25 cellular contexts compared by ENCODE assay signal in genomic region chr7:128115821-128116723, GRCh38.
A peak's percentile ranks its signal among the peaks of the same experiment; 100 is the strongest.
DNase-seq lines count a peak whose midpoint lies in the region; ATAC-seq, FAIRE-seq and TF ChIP-seq lines count a peak whose summit lies in the region.
"Had no signal": no experiment of that assay in that cellular context is flagged by ENCODE, and none has a peak within 500 bp of the region (broad histone marks: within the 10 kb centered on the region; RNA-seq: fewer than 3 reads in every experiment).

No MANE protein-coding gene starts in this region.

- H2AFZ ChIP-seq in HepG2 (ENCODE audit: low read length) (no peak overlapping the region), K562 (ENCODE audit: low read depth, low read length) (no peak overlapping the region), neuronal stem cell (ENCODE audit: low read length) (no peak overlapping the region)
- H2AFZ ChIP-seq: hepatocyte, neural progenitor cell had no signal

- in situ Hi-C loops in HepG2 (cut with HindIII; ENCODE audit: extremely low pct_ligation_motif_present, low pct_unique_long_range_greater_than_20kb): no loop called here
- in situ Hi-C loops in K562 (cut with MboI): no loop called here

- no peak for TF ChIP-seq EP300 in HepG2 (IDR thresholded peaks at IDR 0.05; ENCODE audit: low read depth in 2 of 2, low read length in 2 of 2)
- no peak for TF ChIP-seq EP300 in HepG2 (CRISPR knock-in tag; IDR thresholded peaks at IDR 0.05; ENCODE audit: borderline replicate concordance)
- no peak for TF ChIP-seq EP300 in K562 (IDR thresholded peaks at IDR 0.05; ENCODE audit: low read length)

- H2BK120ac ChIP-seq in neuronal stem cell (ENCODE audit: low read depth, low read length): no peak overlapping the region

- TF ChIP-seq POLR2A in HepG2 (IDR thresholded peaks at IDR 0.05; ENCODE audit: insufficient read depth in 1 of 2, low read depth in 2 of 2, low read length in 2 of 2) (no peak), right lobe of liver (IDR thresholded peaks at IDR 0.05) (no peak), K562 (conservative IDR thresholded peaks at IDR 0.05) (no peak)

- no peaks in the 10 kb centered on the region for H3K9me1 ChIP-seq in K562 (ENCODE audit: control insufficient read depth, insufficient read depth, low read length)

- intact Hi-C loops in HepG2 (cut with micrococcal nuclease; ENCODE audit: unreplicated experiment): no loop called here
- intact Hi-C loops in right lobe of liver (cut with DNase I): no loop called here
- intact Hi-C loops in K562 (cut with micrococcal nuclease): no loop called here

- H4K8ac ChIP-seq in neuronal stem cell (ENCODE audit: low read depth, low read length): no peak overlapping the region

- FAIRE-seq in HepG2 (lab: Jason Lieb, UNC) (no peak), K562 (lab: Jason Lieb, UNC) (no peak)
- FAIRE-seq: D721Med, H54, kidney, RCC 7860, small intestine had no signal

- H2BK15ac ChIP-seq in neuronal stem cell (ENCODE audit: low read length): peak overlapping the region; percentile 16

- no peak for TF ChIP-seq CTCF in HepG2 (CRISPR knock-in tag; IDR thresholded peaks at IDR 0.05)
- no peak for TF ChIP-seq CTCF in right lobe of liver (IDR thresholded peaks at IDR 0.05)
- TF ChIP-seq CTCF in K562 (IDR thresholded peaks at IDR 0.05 in 2 of 3, conservative IDR thresholded peaks at IDR 0.05 in 1 of 3; ENCODE audit: insufficient read depth in 2 of 3, low read depth in 1 of 3, low read length in 3 of 3): no peak
- TF ChIP-seq CTCF in GM10248 (IDR thresholded peaks at IDR 0.05; ENCODE audit: control extremely low read depth, extremely low read depth, low read depth, missing control alignments): no peak

- CTCF ChIA-PET in HepG2 (lab: Yijun Ruan, JAX; ENCODE audit: low intra/inter-chr PET ratio, low total read pairs): no interaction called here
- CTCF ChIA-PET in K562 (lab: Yijun Ruan, JAX; ENCODE audit: low intra/inter-chr PET ratio): no interaction called here
- CTCF ChIA-PET in GM10248 (lab: Yijun Ruan, JAX): interaction anchor here (1.0 to 1.5 kb wide), 5 partner anchors 8 to 417 kb away, joined by 3 to 7 read pairs (median 3); no protein-coding TSS in a partner anchor

- H3K14ac ChIP-seq in neuronal stem cell (ENCODE audit: low read length): no peak overlapping the region

- H3K9ac ChIP-seq in HepG2 (ENCODE audit: insufficient read depth, low read depth, low read length): no peak overlapping the region
- H3K9ac ChIP-seq in K562 (ENCODE audit: insufficient read depth in 1 of 2, low read depth in 2 of 2, low read length in 2 of 2): peak overlapping the region in 1 of 2 experiments; percentile 24; a peak in 1 of 4 replicates
- no peak overlapping the region for H3K9ac ChIP-seq in neuronal stem cell (ENCODE audit: low read depth, low read length, poor library complexity)
- H3K9ac ChIP-seq: neural progenitor cell had no signal

- peak overlapping the region; percentile 82 for H2AK5ac ChIP-seq in neuronal stem cell (ENCODE audit: low read depth, low read length)

- H3K23ac ChIP-seq in neuronal stem cell (ENCODE audit: low read depth, low read length, poor library complexity): no peak overlapping the region

- ATAC-seq in HepG2 (no peak), right lobe of liver (no peak), K562 (no peak), GM19463 (IDR thresholded peaks at IDR 0.05; ENCODE audit: unreplicated experiment) (no peak)
- ATAC-seq: T-cell had no signal

- H3K27me3 ChIP-seq in HepG2 (ENCODE audit: control insufficient read depth in 1 of 2, insufficient read depth in 2 of 2, low read length in 2 of 2): peaks cover 7 to 75% of the 10 kb centered on the region in 2 experiments
- H3K27me3 ChIP-seq in right lobe of liver: no peaks in the 10 kb centered on the region
- peaks cover 67 to 94% of the 10 kb centered on the region in 2 experiments; a peak in 4 of 5 replicates for H3K27me3 ChIP-seq in K562 (ENCODE audit: control insufficient read depth in 2 of 2, insufficient read depth in 2 of 2, low read length in 2 of 2)
- peaks cover 0 to 13% (median 0%) of the 10 kb centered on the region in 3 experiments for H3K27me3 ChIP-seq in neuronal stem cell (ENCODE audit: control insufficient read depth in 3 of 3, insufficient read depth in 3 of 3, low read depth in 1 of 3, low read length in 3 of 3)
- H3K27me3 ChIP-seq: adrenal gland, breast epithelium, hepatocyte, neural progenitor cell, SJCRH30 had no signal

- H3K27ac ChIP-seq in HepG2 (ENCODE audit: extremely low read length, insufficient read depth, low read length) (no peak overlapping the region), right lobe of liver (no peak overlapping the region), K562 (ENCODE audit: extremely low read depth, low read depth, low read length) (no peak overlapping the region), neuronal stem cell (replicated peaks; ENCODE audit: low read length) (no peak overlapping the region)
- H3K27ac ChIP-seq: adrenal gland, breast epithelium, hepatocyte, neural progenitor cell, SJCRH30 had no signal

- H3K79me2 ChIP-seq in HepG2 (ENCODE audit: insufficient read depth, low read length) (no peaks in the 10 kb centered on the region), K562 (ENCODE audit: control insufficient read depth, insufficient read depth, low read length) (no peaks in the 10 kb centered on the region)
- H3K79me2 ChIP-seq: hepatocyte had no signal

- no peak overlapping the region for H3K4me2 ChIP-seq in HepG2 (ENCODE audit: low read depth, low read length)
- no peak overlapping the region for H3K4me2 ChIP-seq in K562 (ENCODE audit: insufficient read depth, low read length)
- H3K4me2 ChIP-seq in neuronal stem cell (ENCODE audit: insufficient read depth, low read length, poor library complexity, severe bottlenecking): no peak overlapping the region
- H3K4me2 ChIP-seq: hepatocyte, neural progenitor cell had no signal

- peak overlapping the region; percentile 64 for H2BK12ac ChIP-seq in neuronal stem cell (ENCODE audit: low read length)

- 72% methylated on average over 12 of the region's 16 CpGs for WGBS in HepG2 (ENCODE audit: low lambda C conversion rate)
- 83% methylated on average over 5 of the region's 16 CpGs for WGBS in right lobe of liver (ENCODE audit: insufficient coverage, low coverage, low lambda C conversion rate, missing lambda C conversion rate)
- WGBS in K562 (ENCODE audit: insufficient coverage, low coverage, missing lambda C conversion rate): 6% methylated on average over 16 of the region's 16 CpGs
- WGBS in neuronal stem cell (ENCODE audit: extremely low coverage in 2 of 2, insufficient read length in 2 of 2, insufficient replicate concordance in 1 of 2), 2 donors: no CpG with 5 or more reads among the region's 16 CpGs

- BruUV-seq in HepG2 (replicated peaks; lab: Mats Ljungman, UMichigan) (no TSS peak), K562 (replicated peaks; lab: Mats Ljungman, UMichigan) (no TSS peak)

- TF ChIP-seq RAD21 in HepG2 (CRISPR knock-in tag; IDR thresholded peaks at IDR 0.05): no peak
- TF ChIP-seq RAD21 in K562 (CRISPR knock-in tag; conservative IDR thresholded peaks at IDR 0.05 in 1 of 2, IDR thresholded peaks at IDR 0.05 in 1 of 2): no peak

- H3K18ac ChIP-seq in neuronal stem cell (ENCODE audit: low read length): peak overlapping the region; percentile 78

- POLR2A ChIA-PET in HepG2 (lab: Yijun Ruan, JAX) (no interaction called here), K562 (lab: Yijun Ruan, JAX) (interaction anchor here (0.6 to 1.7 kb wide), 5 partner anchors 10 to 1318 kb away, joined by 3 to 13 read pairs (median 3); partner anchors contain the start of gene STRIP2), GM10248 (lab: Yijun Ruan, JAX) (interaction anchor here (0.9 kb wide), 1 partner anchor 13 kb away, joined by 3 read pairs; no protein-coding TSS in a partner anchor)

- DNase-seq in HepG2 (ENCODE audit: low spot score) (no peak), right lobe of liver (no peak), K562 (ENCODE audit: extremely low read depth in 1 of 4, low spot score in 3 of 4) (no peak), neuronal stem cell (ENCODE audit: low spot score) (no peak), GM10248 (ENCODE audit: extremely low spot score) (no peak), MV-4-11 (lab: John Stamatoyannopoulos, UW) (no peak)
- no peak for DNase-seq in effector CD8-positive, alpha-beta T cell (lab: John Stamatoyannopoulos, UW)
- DNase-seq: activated CD4-positive, alpha-beta T cell treated with anti-CD3 and anti-CD28 coated beads for 48 hours; C1 segment of cervical spinal cord; kidney; NCI-H1417; NCI-H446 treated with DMSO at 0.1 percent for 48 hours; small intestine; stimulated activated CD4-positive, alpha-beta T cell treated with anti-CD3 and anti-CD28 coated beads, Interleukin-4, amount 100 ng/mL, for 24 hours; T-cell had no signal

- H3K36me3 ChIP-seq in HepG2 (replicated peaks in 1 of 2; ENCODE audit: control insufficient read depth in 1 of 2, insufficient read depth in 2 of 2, low read length in 2 of 2) (no peaks in the 10 kb centered on the region), right lobe of liver (no peaks in the 10 kb centered on the region), K562 (ENCODE audit: control insufficient read depth, insufficient read depth, low read length) (no peaks in the 10 kb centered on the region), neuronal stem cell (replicated peaks in 1 of 2; ENCODE audit: control insufficient read depth in 2 of 2, insufficient read depth in 2 of 2, low read length in 2 of 2) (no peaks in the 10 kb centered on the region)
- H3K36me3 ChIP-seq: adrenal gland, breast epithelium, neural progenitor cell, SJCRH30 had no signal

- H3K9me3 ChIP-seq in HepG2 (ENCODE audit: low read length): no peaks in the 10 kb centered on the region
- no peaks in the 10 kb centered on the region for H3K9me3 ChIP-seq in right lobe of liver
- no peaks in the 10 kb centered on the region for H3K9me3 ChIP-seq in K562 (replicated peaks; ENCODE audit: control insufficient read depth, insufficient read depth, low read depth, low read length)
- H3K9me3 ChIP-seq in neuronal stem cell (replicated peaks in 1 of 2; ENCODE audit: control insufficient read depth in 2 of 2, insufficient read depth in 1 of 2, low read depth in 1 of 2, low read length in 2 of 2): no peaks in the 10 kb centered on the region
- H3K9me3 ChIP-seq: adrenal gland, breast epithelium, SJCRH30 had no signal

- H3K4ac ChIP-seq in neuronal stem cell (ENCODE audit: low read length): no peak overlapping the region

- H4K91ac ChIP-seq in neuronal stem cell (ENCODE audit: low read depth, low read length, poor library complexity): no peak overlapping the region

- H2BK5ac ChIP-seq in neuronal stem cell (ENCODE audit: low read length): no peak overlapping the region

- H3K4me3 ChIP-seq in HepG2 (replicated peaks in 1 of 3; ENCODE audit: insufficient read depth in 1 of 3, low read depth in 2 of 3, low read length in 3 of 3): no peak overlapping the region
- no peak overlapping the region for H3K4me3 ChIP-seq in right lobe of liver
- no peak overlapping the region for H3K4me3 ChIP-seq in K562
- H3K4me3 ChIP-seq in neuronal stem cell (ENCODE audit: low read length in 2 of 2): no peak overlapping the region
- H3K4me3 ChIP-seq: adrenal gland, breast epithelium, hepatocyte, lung, neural progenitor cell, SJCRH30 had no signal

- H3K4me1 ChIP-seq in HepG2 (ENCODE audit: insufficient read depth, low read length): peaks cover 10% of the 10 kb centered on the region
- H3K4me1 ChIP-seq in right lobe of liver: no peaks in the 10 kb centered on the region
- peaks cover 0 to 12% of the 10 kb centered on the region in 2 experiments; a peak in 1 of 5 replicates for H3K4me1 ChIP-seq in K562 (replicated peaks in 1 of 2; ENCODE audit: control insufficient read depth in 2 of 2, insufficient read depth in 2 of 2, low read length in 2 of 2)
- H3K4me1 ChIP-seq in neuronal stem cell (ENCODE audit: control insufficient read depth in 2 of 2, insufficient read depth in 1 of 2, low read depth in 1 of 2, low read length in 2 of 2): no peaks in the 10 kb centered on the region
- H3K4me1 ChIP-seq: adrenal gland, breast epithelium, neural progenitor cell, SJCRH30 had no signal

- no peaks in the 10 kb centered on the region for H3K79me1 ChIP-seq in neuronal stem cell (ENCODE audit: low read depth, low read length)

- H4K20me1 ChIP-seq in HepG2 (ENCODE audit: insufficient read depth, low read length): no peaks in the 10 kb centered on the region
- H4K20me1 ChIP-seq in K562 (replicated peaks; ENCODE audit: control insufficient read depth, insufficient read depth, low read length): peaks cover 7% of the 10 kb centered on the region; the same call in 1 of the 2 replicates

Comparison
In these comparisons a context has a peak if more than half of its experiments do, and no peak if none do; other contexts are left out.
1. Of the 241 proteins assayed by ChIP-seq in both HepG2 and K562: peak only in HepG2: none; only in K562: ZFP36; in both: none; in neither: 239; mixed calls (peak in some experiments, not most) for 1.